ENCODE assay signal across 14 cellular contexts in the genomic region with DNA sequence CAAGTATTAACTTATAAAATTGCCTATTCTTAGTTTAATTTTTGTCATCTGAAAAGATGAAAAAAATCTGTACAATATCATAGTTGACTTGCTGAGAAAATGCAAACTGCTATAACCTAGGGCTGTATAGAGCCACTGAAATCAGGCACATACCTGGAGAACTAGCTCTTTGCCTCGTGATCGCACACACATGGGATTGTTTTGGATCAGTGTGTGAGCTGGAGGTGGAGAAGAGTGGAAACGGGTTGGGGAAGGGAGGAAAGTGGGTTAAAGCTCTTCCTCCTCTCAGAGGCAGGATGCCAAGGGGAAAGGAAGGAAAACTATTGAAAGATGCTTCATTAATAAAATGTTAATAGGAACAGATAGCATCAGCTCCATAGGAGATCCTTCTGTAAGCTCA. TPM values are rescaled to one million over a fixed set of nuclear protein-coding genes. Genes with fewer than 3 reads are reported as not detected.
A peak's percentile ranks its signal among the peaks of the same experiment; 100 is the strongest.
DNase-seq lines count a peak whose midpoint lies in the region; ATAC-seq and TF ChIP-seq lines count a peak whose summit lies in the region.
"Had no signal": no experiment of that assay in that cellular context is flagged by ENCODE, and none has a peak within 500 bp of the region (broad histone marks: within the 10 kb centered on the region; RNA-seq: fewer than 3 reads in every experiment).

No MANE protein-coding gene starts in this region.

- H3K36me3 ChIP-seq in PC-9 (ENCODE audit: low read depth): no peaks in the 10 kb centered on the region
- H3K36me3 ChIP-seq: BE2C had no signal

- no peaks in the 10 kb centered on the region for H4K20me1 ChIP-seq in PC-9 (ENCODE audit: insufficient read depth)

- intact Hi-C loops in PC-9 (cut with micrococcal nuclease; ENCODE audit: unreplicated experiment): no loop called here

- H3K9me3 ChIP-seq in PC-9 (ENCODE audit: insufficient read depth, low read depth): no peaks in the 10 kb centered on the region
- H3K9me3 ChIP-seq: BE2C had no signal

- H2AFZ ChIP-seq in PC-9: no peak overlapping the region

- no peaks in the 10 kb centered on the region for H3K79me2 ChIP-seq in PC-9 (ENCODE audit: low read depth)

- H3K9me2 ChIP-seq in PC-9 (ENCODE audit: insufficient read depth): no peaks in the 10 kb centered on the region

- no peak overlapping the region for H3K4me3 ChIP-seq in foreskin fibroblast (ENCODE audit: low read depth in 1 of 2, low read length in 2 of 2)
- no peak overlapping the region for H3K4me3 ChIP-seq in PC-9

- POLR2A ChIA-PET in PC-9 (lab: Charles Lee; ENCODE audit: unreplicated experiment): no interaction called here

- H3K27me3 ChIP-seq in PC-9 (ENCODE audit: insufficient read depth, low read depth): peaks cover 21% of the 10 kb centered on the region; the same call in 1 of the 2 replicates

- TF ChIP-seq CTCF in VCaP (conservative IDR thresholded peaks at IDR 0.05): no peak
- TF ChIP-seq CTCF in foreskin fibroblast (IDR thresholded peaks at IDR 0.05; ENCODE audit: low read depth, low read length): no peak
- no peak for TF ChIP-seq CTCF in PC-9 (conservative IDR thresholded peaks at IDR 0.05)

- no TSS peak for BruUV-seq in PC-9 (replicated peaks; lab: Mats Ljungman, UMichigan)

- ATAC-seq in GM18861 (IDR thresholded peaks at IDR 0.05; ENCODE audit: unreplicated experiment): no peak
- ATAC-seq: HepG2 had no signal

- H3K4me1 ChIP-seq in PC-9 (replicated peaks; ENCODE audit: insufficient read depth): no peaks in the 10 kb centered on the region
- H3K4me1 ChIP-seq: BE2C had no signal

- peak; percentile 20 for DNase-seq in cerebellum (ENCODE audit: low spot score)
- DNase-seq in putamen (ENCODE audit: low spot score): peak; percentile 61
- DNase-seq in foreskin fibroblast: no peak
- DNase-seq in stimulated activated CD4-positive, alpha-beta T cell treated with anti-CD3 and anti-CD28 coated beads, Interleukin-4, amount 100 ng/mL, for 4 hours: no peak
- no peak for DNase-seq in PC-9
- DNase-seq: ACHN; BE2C; Caco-2; CD4-positive, alpha-beta T cell; GDM1; H9 had no signal

- CTCF ChIA-PET in PC-9 (lab: Charles Lee): no interaction called here

- peak overlapping the region; percentile 15; the same call in 1 of the 2 replicates for H3K27ac ChIP-seq in VCaP
- no peak overlapping the region for H3K27ac ChIP-seq in PC-9

- no peak overlapping the region for H3K4me2 ChIP-seq in PC-9

- no peaks in the 10 kb centered on the region for H3F3A ChIP-seq in PC-9 (ENCODE audit: insufficient read depth, low read depth)

RNA-seq across cellular contexts. Expression of a gene that starts 2.7 kb away (rescaled TPM):
- total RNA-seq in cerebellum: 16.0 TPM
- not detected in 2 replicates for total RNA-seq in PC-9 (2021)
- total RNA-seq: HepG2 had no signal

Comparison
In these comparisons a context has a peak if more than half of its experiments do, and no peak if none do; other contexts are left out.
1. DNase-seq: peak in cerebellum (single experiment) and putamen (single experiment); none in foreskin fibroblast (0 of 2), stimulated activated CD4-positive, alpha-beta T cell treated with anti-CD3 and anti-CD28 coated beads, Interleukin-4, amount 100 ng/mL, for 4 hours (0 of 2) and PC-9 (0 of 2).
2. RNA of a gene that starts 2.7 kb away (total RNA-seq): 16.0 TPM in cerebellum (single experiment); not detected in PC-9; every median in the first group is over 10 times any median in the second.